ENCODE assay signal across 28 cellular contexts in the genomic region with DNA sequence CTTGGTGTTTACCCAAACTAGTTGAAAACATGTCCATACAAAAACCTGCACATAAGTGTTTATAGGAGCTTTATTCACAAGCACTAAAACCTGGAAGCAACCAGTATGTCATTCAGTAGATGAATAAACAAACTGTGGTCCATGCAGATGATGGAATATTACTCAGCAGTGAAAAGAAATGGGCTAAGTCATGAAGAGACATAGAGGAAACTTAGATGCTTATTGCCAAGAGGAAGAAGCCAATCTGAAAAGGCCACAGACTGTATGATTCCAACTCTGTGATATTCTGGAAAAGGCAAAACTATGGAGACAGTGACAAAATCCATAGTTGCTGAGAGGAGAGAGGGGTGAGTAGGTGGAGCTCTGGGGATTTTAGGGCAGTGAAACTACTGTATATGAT.
"Had no signal": no experiment of that assay in that cellular context is flagged by ENCODE, and none has a peak within 500 bp of the region (broad histone marks: within the 10 kb centered on the region; RNA-seq: fewer than 3 reads in every experiment).

No MANE protein-coding gene starts in this region.

- DNase-seq: activated CD4-positive, alpha-beta memory T cell treated with anti-CD3 and anti-CD28 coated beads, Interleukin-2, amount 10 ng/mL, durations not matched to agents 7 days and 5 days; activated CD4-positive, alpha-beta T cell treated with anti-CD3 and anti-CD28 coated beads for 1 hour; activated CD4-positive, alpha-beta T cell treated with anti-CD3 and anti-CD28 coated beads for 4 hours; activated CD4-positive, alpha-beta T cell treated with anti-CD3 and anti-CD28 coated beads, Interleukin-2, amount 10 ng/mL, durations not matched to agents 7 days and 5 days; activated CD4-positive, alpha-beta T cell treated with anti-CD3 and anti-CD28 coated beads, Interleukin-2, amount 50 U/mL, for 4 hours; activated CD8-positive, alpha-beta memory T cell treated with anti-CD3 and anti-CD28 coated beads, Interleukin-2, amount 50 U/mL, for 48 hours; activated effector memory CD4-positive, alpha-beta T cell treated with Interleukin-2 at 50 U/mL for 16 hours; activated gamma-delta T cell treated with Interleukin-2 at 50 U/mL for 16 hours; activated naive CD4-positive, alpha-beta T cell treated with anti-CD3 and anti-CD28 coated beads, Interleukin-2, amount 50 U/mL, for 16 hours; activated naive CD4-positive, alpha-beta T cell treated with Interleukin-2 at 50 U/mL for 16 hours; activated T-cell treated with anti-CD3 and anti-CD28 coated beads for 4 hours; activated T-cell treated with anti-CD3 and anti-CD28 coated beads, Interleukin-2, amount 50 U/mL, for 4 hours; amygdala; cortex of kidney; dermis blood vessel endothelial cell; effector CD4-positive, alpha-beta T cell; effector memory CD8-positive, alpha-beta T cell; esophagus squamous epithelium; foreskin melanocyte; T-helper 1 cell; T-helper 17 cell; T1000 had no signal

- H3K36me3 ChIP-seq: esophagus squamous epithelium, gastroesophageal sphincter had no signal

- H3K27me3 ChIP-seq: body of pancreas had no signal

- H3K36me3 Mint-ChIP-seq: activated naive CD8-positive, alpha-beta T cell had no signal

- H3K4me3 Mint-ChIP-seq: activated CD4-positive, alpha-beta memory T cell treated with anti-CD3 and anti-CD28 coated beads, Interleukin-2, amount 10 ng/mL, durations not matched to agents 7 days and 5 days; activated CD4-positive, alpha-beta T cell treated with anti-CD3 and anti-CD28 coated beads, Interleukin-2, amount 10 ng/mL, durations not matched to agents 7 days and 5 days; activated naive CD8-positive, alpha-beta T cell; activated T-cell treated with anti-CD3 and anti-CD28 coated beads, Interleukin-2, amount 50 U/mL, for 4 hours; activated T-helper 17 cell treated with anti-CD3 and anti-CD28 coated beads, Interleukin-2, amount 50 U/mL, for 72 hours; effector memory CD8-positive, alpha-beta T cell; T-helper 17 cell; T-helper 2 cell treated with Interferon-gamma antibody and Interleukin-4, amounts not matched to agents 5 μg/mL and 100 μg/mL, for 36 hours; WTC11 had no signal

- H3K27ac Mint-ChIP-seq: activated CD4-positive, alpha-beta memory T cell treated with anti-CD3 and anti-CD28 coated beads, Interleukin-2, amount 10 ng/mL, durations not matched to agents 7 days and 5 days; activated CD4-positive, alpha-beta T cell treated with anti-CD3 and anti-CD28 coated beads, Interleukin-2, amount 10 ng/mL, durations not matched to agents 7 days and 5 days; activated naive CD8-positive, alpha-beta T cell; activated T-helper 17 cell treated with anti-CD3 and anti-CD28 coated beads, Interleukin-2, amount 50 U/mL, for 72 hours; effector memory CD8-positive, alpha-beta T cell; T-helper 17 cell; T-helper 2 cell treated with Interferon-gamma antibody and Interleukin-4, amounts not matched to agents 5 μg/mL and 100 μg/mL, for 36 hours; WTC11 had no signal

- H3K27ac ChIP-seq: esophagus squamous epithelium, gastroesophageal sphincter had no signal

- H3K9me3 Mint-ChIP-seq: activated CD4-positive, alpha-beta memory T cell treated with anti-CD3 and anti-CD28 coated beads, Interleukin-2, amount 10 ng/mL, durations not matched to agents 7 days and 5 days; activated CD4-positive, alpha-beta T cell treated with anti-CD3 and anti-CD28 coated beads, Interleukin-2, amount 10 ng/mL, durations not matched to agents 7 days and 5 days; activated T-cell treated with anti-CD3 and anti-CD28 coated beads, Interleukin-2, amount 50 U/mL, for 4 hours; activated T-helper 17 cell treated with anti-CD3 and anti-CD28 coated beads, Interleukin-2, amount 50 U/mL, for 72 hours; effector memory CD8-positive, alpha-beta T cell; T-helper 2 cell treated with Interferon-gamma antibody and Interleukin-4, amounts not matched to agents 5 μg/mL and 100 μg/mL, for 36 hours had no signal

- H3K9me3 ChIP-seq: body of pancreas, esophagus squamous epithelium, gastroesophageal sphincter had no signal

- H3K4me3 ChIP-seq: body of pancreas, gastroesophageal sphincter had no signal

- ATAC-seq: activated T-cell treated with anti-CD3 and anti-CD28 coated beads, Interleukin-2, amount 50 U/mL, for 4 hours; activated T-helper 17 cell treated with anti-CD3 and anti-CD28 coated beads, Interleukin-2, amount 50 U/mL, for 72 hours; body of pancreas; effector memory CD8-positive, alpha-beta T cell; gastroesophageal sphincter; T-helper 17 cell had no signal
